23 cellular contexts compared by ENCODE assay signal in genomic region chr3:72129384-72130094, GRCh38.
DNase-seq lines count a peak whose midpoint lies in the region; ATAC-seq and TF ChIP-seq lines count a peak whose summit lies in the region.
"Had no signal": no experiment of that assay in that cellular context is flagged by ENCODE, and none has a peak within 500 bp of the region (broad histone marks: within the 10 kb centered on the region; RNA-seq: fewer than 3 reads in every experiment).

No MANE protein-coding gene starts in this region.

- no peaks in the 10 kb centered on the region for H3K27me3 ChIP-seq in adrenal gland
- H3K27me3 ChIP-seq: BLaER1 treated with 17β-estradiol and CSF1 and Interleukin-3, amounts not matched to agents 10 nM and 100 nM; pancreas; Peyer's patch had no signal

- intact Hi-C loops in adrenal gland (cut with DNase I), result no loop called here

- no peak for TF ChIP-seq CTCF in AG10803 (conservative IDR thresholded peaks at IDR 0.05; ENCODE audit: low read length)
- TF ChIP-seq CTCF in fibroblast of villous mesenchyme (IDR thresholded peaks at IDR 0.05; ENCODE audit: insufficient read depth, low read depth, low read length), result no peak
- no peak for TF ChIP-seq CTCF in adrenal gland (IDR thresholded peaks at IDR 0.05)

- no peaks in the 10 kb centered on the region for H3K36me3 ChIP-seq in adrenal gland (replicated peaks in 1 of 2)
- H3K36me3 ChIP-seq: BLaER1 treated with 17β-estradiol and CSF1 and Interleukin-3, amounts not matched to agents 10 nM and 100 nM; pancreas; Peyer's patch had no signal

- WGBS in adrenal gland, 4 donors, result 52 to 72% (median 60%) methylated on average over 6 of the region's 6 CpGs

- ATAC-seq in GM21528 (IDR thresholded peaks at IDR 0.05; ENCODE audit: low FRiP score, unreplicated experiment), result no peak
- ATAC-seq: natural killer cell; stimulated activated naive CD8-positive, alpha-beta T cell treated with anti-CD3 and anti-CD28 coated beads, Interleukin-15, amount 100 ng/mL, for 72 hours; WTC11 had no signal

- peaks cover 0 to 7% of the 10 kb centered on the region in 2 donors for H3K4me1 ChIP-seq in adrenal gland (replicated peaks in 1 of 2)
- H3K4me1 ChIP-seq: pancreas, Peyer's patch had no signal

- H3K27ac ChIP-seq in adrenal gland, result peak overlapping the region in 1 of 5 donors; percentile 0
- H3K27ac ChIP-seq: BLaER1 treated with 17β-estradiol and CSF1 and Interleukin-3, amounts not matched to agents 10 nM and 100 nM; pancreas; Peyer's patch had no signal

- DNase-seq in AG10803 (ENCODE audit: low read depth) (peak; percentile 56), astrocyte of the hippocampus (ENCODE audit: low read depth, low spot score) (peak; percentile 36), fibroblast of villous mesenchyme (ENCODE audit: low read depth) (peak; percentile 17), skeletal muscle cell (ENCODE audit: low read depth) (peak; percentile 15), adrenal gland (no peak), NCI-H345 (lab: John Stamatoyannopoulos, UW) (no peak)
- DNase-seq in activated naive CD4-positive, alpha-beta T cell (lab: John Stamatoyannopoulos, UW), result no peak
- DNase-seq: activated CD4-positive, alpha-beta T cell treated with anti-CD3 and anti-CD28 coated beads, Interleukin-2, amount 50 U/mL, for 48 hours; activated gamma-delta T cell treated with Interleukin-2 at 50 U/mL for 16 hours; HCEC 1CT; natural killer cell; NCI-H1105; NCI-H2081; NK-92 treated with Interleukin-12 subunit alpha and Interleukin-12 subunit beta, amount 100 ng/mL, for 24 hours; pancreas; Peyer's patch; stimulated activated CD4-positive, alpha-beta T cell treated with anti-CD3 and anti-CD28 coated beads, Interleukin-4, amount 100 ng/mL, for 1 hour; stimulated activated naive CD8-positive, alpha-beta T cell treated with anti-CD3 and anti-CD28 coated beads, Interleukin-15, amount 100 ng/mL, for 72 hours; T-helper 2 cell had no signal

- H3K9me3 ChIP-seq in adrenal gland (replicated peaks in 1 of 3), result no peaks in the 10 kb centered on the region
- H3K9me3 ChIP-seq: pancreas, Peyer's patch had no signal

- no peak overlapping the region for H3K4me3 ChIP-seq in AG10803 (ENCODE audit: low read length)
- H3K4me3 ChIP-seq in fibroblast of villous mesenchyme (ENCODE audit: low read depth, low read length), result no peak overlapping the region
- H3K4me3 ChIP-seq in skeletal muscle cell (ENCODE audit: low read depth, low read length), result no peak overlapping the region
- H3K4me3 ChIP-seq in adrenal gland, result no peak overlapping the region
- H3K4me3 ChIP-seq: BLaER1 treated with 17β-estradiol and CSF1 and Interleukin-3, amounts not matched to agents 10 nM and 100 nM; pancreas; Peyer's patch; smooth muscle cell had no signal

- no peak for TF ChIP-seq POLR2A in adrenal gland (IDR thresholded peaks at IDR 0.05)

Comparison
In these comparisons a context has a peak if more than half of its experiments do, and no peak if none do; other contexts are left out.
1. DNase-seq: peak in AG10803 (single experiment), astrocyte of the hippocampus (single experiment), fibroblast of villous mesenchyme (single experiment) and skeletal muscle cell (single experiment); none in adrenal gland (0 of 7), activated naive CD4-positive, alpha-beta T cell (0 of 4) and NCI-H345 (single experiment).